8 cellular contexts compared by ENCODE assay signal in the genomic region with DNA sequence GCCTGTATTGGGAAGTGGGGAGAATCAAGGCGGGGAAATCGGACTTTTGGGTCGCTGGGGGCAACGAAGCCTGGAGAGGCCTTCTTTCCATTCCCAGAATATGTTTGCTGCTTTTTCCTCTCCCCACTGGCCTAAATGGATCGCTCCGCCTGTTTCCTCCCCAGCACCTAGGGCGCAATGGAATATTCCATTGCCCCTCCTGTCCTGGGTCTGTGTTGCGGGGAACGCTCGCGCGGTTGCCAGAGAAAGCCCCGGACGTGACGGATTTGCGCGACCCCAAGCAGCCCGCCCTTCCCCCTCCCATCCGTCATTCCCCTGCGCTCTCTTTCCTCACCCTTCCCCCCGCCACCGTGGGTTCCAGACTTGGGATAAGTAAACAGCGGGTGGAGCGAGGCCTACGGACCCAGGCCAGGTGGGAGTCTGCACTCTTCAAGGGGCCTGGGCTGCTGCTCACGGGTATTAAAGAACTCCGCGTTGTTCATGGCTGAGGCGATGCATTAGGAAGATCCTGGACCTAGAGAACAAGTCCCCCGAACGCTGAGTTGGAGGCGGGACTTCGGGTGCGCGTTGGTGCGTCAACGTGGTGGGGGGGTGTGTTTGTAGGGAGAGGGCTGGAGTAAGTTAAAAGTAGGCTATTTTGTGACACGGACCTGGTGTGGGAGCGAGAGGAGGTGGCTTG. TPM values are rescaled to one million over a fixed set of nuclear protein-coding genes. Genes with fewer than 3 reads are reported as not detected.
DNase-seq lines count a peak whose midpoint lies in the region; ATAC-seq and TF ChIP-seq lines count a peak whose summit lies in the region.

A gene with protein sequence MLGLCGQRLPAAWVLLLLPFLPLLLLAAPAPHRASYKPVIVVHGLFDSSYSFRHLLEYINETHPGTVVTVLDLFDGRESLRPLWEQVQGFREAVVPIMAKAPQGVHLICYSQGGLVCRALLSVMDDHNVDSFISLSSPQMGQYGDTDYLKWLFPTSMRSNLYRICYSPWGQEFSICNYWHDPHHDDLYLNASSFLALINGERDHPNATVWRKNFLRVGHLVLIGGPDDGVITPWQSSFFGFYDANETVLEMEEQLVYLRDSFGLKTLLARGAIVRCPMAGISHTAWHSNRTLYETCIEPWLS (plus strand): TSS at position 307 of the 679 bp plus-strand sequence. CDS start 454 bp downstream, outside the sequence.

- H3K27ac ChIP-seq in adipose tissue (ENCODE audit: low read depth, low read length): peak within 1 kb of the TSS; percentile 2
- H3K27ac ChIP-seq in cardiac muscle cell: peak within 1 kb of the TSS; percentile 91
- H3K27ac ChIP-seq in parathyroid adenoma: peak within 1 kb of the TSS; percentile 98
- H3K27ac ChIP-seq in thyroid gland: peak within 1 kb of the TSS; percentile 68 to 95 (median 95)

- H3K4me2 ChIP-seq in parathyroid adenoma (ENCODE audit: low read length): peak within 1 kb of the TSS; percentile 88

- WGBS in adipose tissue, 3 donors: 0% methylated on average over 39 of the region's 39 CpGs
- 0 to 1% methylated on average over 36 to 39 of the region's 39 CpGs for WGBS in thyroid gland, 2 donors

- TF ChIP-seq POLR2A in thyroid gland (IDR thresholded peaks at IDR 0.05): peak in 1 of 2 donors; percentile 60

- ATAC-seq in GM19324 (IDR thresholded peaks at IDR 0.05; ENCODE audit: low FRiP score, unreplicated experiment): peak; percentile 13

- peak within 1 kb of the TSS; percentile 50 for H3K9ac ChIP-seq in parathyroid adenoma

- DNase-seq in A172 (ENCODE audit: low spot score) (peak; percentile 69), NCI-H1417 (lab: John Stamatoyannopoulos, UW) (peak; percentile 63 to 92 (median 87)), T-helper 1 cell (peak; percentile 29 to 84 (median 56)), cardiac muscle cell (ENCODE audit: low read depth in 1 of 2, low spot score in 1 of 2) (peak; percentile 95 to 97), thyroid gland (peak; percentile 86 to 89)

- H3K36me3 ChIP-seq in cardiac muscle cell: peaks cover 21% of the 10 kb centered on the region
- no peaks in the 10 kb centered on the region for H3K36me3 ChIP-seq in parathyroid adenoma (ENCODE audit: control insufficient read depth, insufficient read depth, low read length)
- peaks cover 0 to 7% of the 10 kb centered on the region in 2 donors for H3K36me3 ChIP-seq in thyroid gland

- H3K79me2 ChIP-seq in parathyroid adenoma: peaks cover 9% of the 10 kb centered on the region

- H3K9me3 ChIP-seq in cardiac muscle cell (ENCODE audit: low read depth) (no peaks in the 10 kb centered on the region), parathyroid adenoma (ENCODE audit: control insufficient read depth, low read length) (no peaks in the 10 kb centered on the region), thyroid gland (no peaks in the 10 kb centered on the region)

- H2AFZ ChIP-seq in parathyroid adenoma: peak within 1 kb of the TSS; percentile 77

- intact Hi-C loops in thyroid gland (cut with DNase I): loop anchor here (5.0 to 10.0 kb wide), 2 partner anchors 37 to 109 kb away; no protein-coding TSS in a partner anchor

- peaks cover 18% of the 10 kb centered on the region for H3K4me1 ChIP-seq in cardiac muscle cell (ENCODE audit: low read depth)
- peaks cover 15% of the 10 kb centered on the region for H3K4me1 ChIP-seq in parathyroid adenoma
- peaks cover 25 to 26% of the 10 kb centered on the region in 2 donors for H3K4me1 ChIP-seq in thyroid gland

- peaks cover 25% of the 10 kb centered on the region for H3K27me3 ChIP-seq in cardiac muscle cell
- H3K27me3 ChIP-seq in parathyroid adenoma (ENCODE audit: control insufficient read depth, insufficient read depth, low read length): no peaks in the 10 kb centered on the region
- no peaks in the 10 kb centered on the region for H3K27me3 ChIP-seq in thyroid gland

- H3K4me3 ChIP-seq in cardiac muscle cell (peak within 1 kb of the TSS; percentile 63), parathyroid adenoma (ENCODE audit: low read depth, low read length) (peak within 1 kb of the TSS; percentile 80), thyroid gland (replicated peaks in 1 of 3) (peak within 1 kb of the TSS; percentile 51 to 92 (median 57))

- no peak for TF ChIP-seq CTCF in cardiac muscle cell (IDR thresholded peaks at IDR 0.05; ENCODE audit: low read depth, low read length)
- TF ChIP-seq CTCF in parathyroid adenoma (IDR thresholded peaks at IDR 0.05): no peak
- TF ChIP-seq CTCF in thyroid gland (IDR thresholded peaks at IDR 0.05): no peak

RNA-seq across cellular contexts. Expression of the gene that starts here (rescaled TPM):
- total RNA-seq in A172 (2014; rRNA removed; shearing (Covaris generic)): 4.7 and 7.7 TPM in 2 replicates
- polyA plus RNA-seq in adipose tissue: 10 to 100 TPM in 2 of 3 donors, 1 to 10 TPM in 1; 6.3 to 18.5 (median 13.2) TPM
- total RNA-seq in cardiac muscle cell: 42.7 and 147 TPM in 2 replicates
- 34.6 and 50.2 TPM in 2 replicates for polyA plus RNA-seq in cardiac muscle cell
- 10 to 100 TPM; 13.0 to 26.1 (median 24.1) TPM for total RNA-seq in thyroid gland

Comparison
In these comparisons a context has a peak if more than half of its experiments do, and no peak if none do; other contexts are left out.
1. Peak in every context shown above with its lines: DNase-seq, ATAC-seq, H3K4me3 ChIP-seq and H3K27ac ChIP-seq.
2. H3K27ac ChIP-seq: peak in every context shown above with its lines; median percentile 98 in parathyroid adenoma; 95 in thyroid gland; 91 in cardiac muscle cell; 2 in adipose tissue.